ENCODE assay signal across 9 cellular contexts in the genomic region with DNA sequence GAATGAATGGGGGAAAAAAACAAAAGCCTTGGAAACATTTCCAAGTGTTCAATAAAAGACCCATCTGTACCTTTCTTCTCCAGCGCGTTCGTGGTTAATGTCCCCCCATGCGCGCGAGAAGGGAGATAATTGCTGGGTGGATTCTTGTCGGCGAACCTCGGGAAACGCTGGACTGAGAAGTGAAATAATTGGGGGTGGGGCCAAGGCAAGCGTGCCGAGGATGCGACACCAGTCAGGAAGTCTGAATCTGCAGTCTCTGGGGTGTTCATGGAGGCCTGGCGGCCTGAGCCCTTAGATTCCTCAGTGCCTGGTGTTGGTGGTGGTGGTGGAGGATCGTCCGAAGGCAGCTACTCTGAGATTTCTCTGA.
A peak's percentile ranks its signal among the peaks of the same experiment; 100 is the strongest.
DNase-seq lines count a peak whose midpoint lies in the region; ATAC-seq and TF ChIP-seq lines count a peak whose summit lies in the region.
"Had no signal": no experiment of that assay in that cellular context is flagged by ENCODE, and none has a peak within 500 bp of the region (broad histone marks: within the 10 kb centered on the region; RNA-seq: fewer than 3 reads in every experiment).

No MANE protein-coding gene starts in this region.

- peak; percentile 25 for ATAC-seq in GM18907 (IDR thresholded peaks at IDR 0.05; ENCODE audit: unreplicated experiment)
- ATAC-seq in HG02938 (IDR thresholded peaks at IDR 0.05; ENCODE audit: unreplicated experiment), result no peak
- no peak for ATAC-seq in GM19351 (IDR thresholded peaks at IDR 0.05; ENCODE audit: unreplicated experiment)

- no peak overlapping the region for H3K27ac ChIP-seq in 22Rv1

- TF ChIP-seq CTCF in 22Rv1 (IDR thresholded peaks at IDR 0.05), result peak; percentile 45
- no peak for TF ChIP-seq CTCF in fibroblast of pulmonary artery (IDR thresholded peaks at IDR 0.05; ENCODE audit: low read length, missing control alignments)

- H3K4me3 ChIP-seq in fibroblast of pulmonary artery (replicated peaks; ENCODE audit: low read depth, low read length), result peak overlapping the region; percentile 17

- DNase-seq in NCI-H2171 treated with DMSO at 0.1 percent for 48 hours (lab: John Stamatoyannopoulos, UW), result peak; percentile 43
- DNase-seq in fibroblast of pulmonary artery (ENCODE audit: low read depth), result no peak
- DNase-seq in middle frontal gyrus (ENCODE audit: extremely low spot score, low spot score), result no peak
- DNase-seq in NCI-H1105 (lab: John Stamatoyannopoulos, UW), result no peak
- DNase-seq: GOT3 had no signal
